In the genomic region with DNA sequence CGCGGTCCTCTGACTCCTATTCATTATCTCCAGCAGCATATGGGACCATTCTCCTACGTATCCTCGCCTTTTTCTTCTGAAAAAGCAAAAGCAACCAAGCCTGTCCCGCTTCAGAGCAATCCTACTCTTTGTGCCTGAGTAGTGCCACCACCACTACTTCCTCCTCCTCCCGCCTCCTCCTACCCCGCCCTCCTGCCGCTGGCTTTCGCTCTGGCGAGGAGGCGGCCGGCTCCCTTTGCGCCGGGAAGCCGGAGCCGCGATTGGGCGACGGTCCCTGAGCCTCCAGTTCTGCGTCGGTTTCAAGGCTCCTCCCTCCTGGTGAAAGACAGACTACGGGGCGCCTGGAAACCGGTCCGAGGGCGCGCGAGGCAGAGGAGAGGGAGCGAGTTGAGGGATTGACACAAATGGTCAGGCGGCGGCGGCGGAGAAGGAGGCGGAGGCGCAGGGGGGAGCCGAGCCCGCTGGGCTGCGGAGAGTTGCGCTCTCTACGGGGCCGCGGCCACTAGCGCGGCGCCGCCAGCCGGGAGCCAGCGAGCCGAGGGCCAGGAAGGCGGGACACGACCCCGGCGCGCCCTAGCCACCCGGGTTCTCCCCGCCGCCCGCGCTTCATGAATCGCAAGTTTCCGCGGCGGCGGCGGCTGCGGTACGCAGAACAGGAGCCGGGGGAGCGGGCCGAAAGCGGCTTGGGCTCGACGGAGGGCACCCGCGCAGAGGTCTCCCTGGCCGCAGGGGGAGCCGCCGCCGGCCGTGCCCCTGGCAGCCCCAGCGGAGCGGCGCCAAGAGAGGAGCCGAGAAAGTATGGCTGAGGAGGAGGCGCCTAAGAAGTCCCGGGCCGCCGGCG, we compare ENCODE assay signal across 8 cellular contexts. TPM values are rescaled to one million over a fixed set of nuclear protein-coding genes. Genes with fewer than 3 reads are reported as not detected.
DNase-seq lines count a peak whose midpoint lies in the region; ATAC-seq lines count a peak whose summit lies in the region.

FZD1 (plus strand) TSS at position 351 of the 841 bp plus-strand sequence; CDS start at position 799, 448 bp downstream.

- H3K4me3 ChIP-seq in CD4-positive, alpha-beta memory T cell (ENCODE audit: low read length in 2 of 2): peak within 1 kb of the TSS in 1 of 2 donors; percentile 14

- H3K4me1 ChIP-seq in CD4-positive, alpha-beta memory T cell (ENCODE audit: insufficient read depth, low read length): peaks cover 8% of the 10 kb centered on the region

- no peak within 1 kb of the TSS for H3K27ac ChIP-seq in CD4-positive, alpha-beta memory T cell (ENCODE audit: low read depth, low read length)

- DNase-seq in CD4-positive, alpha-beta memory T cell: peak in 1 of 5 donors; percentile 0
- DNase-seq in NCI-H446 treated with DMSO at 0.1 percent for 48 hours (lab: John Stamatoyannopoulos, UW) (peak; percentile 91), epidermal melanocyte (ENCODE audit: insufficient read length, low spot score) (peak; percentile 94), mesenteric fat pad (ENCODE audit: low spot score) (peak; percentile 97)
- DNase-seq in activated CD4-positive, alpha-beta T cell treated with anti-CD3 and anti-CD28 coated beads, Interleukin-2, amount 50 U/mL, for 4 hours: peak; percentile 2 to 4
- DNase-seq in stimulated activated CD8-positive, alpha-beta memory T cell treated with anti-CD3 and anti-CD28 coated beads, Interleukin-2, amount 100 ng/mL, for 48 hours (ENCODE audit: low read depth in 2 of 2): peak; percentile 43 to 46

- CTCF ChIA-PET in CD4-positive, alpha-beta memory T cell (lab: Charles Lee; ENCODE audit: partially characterized antibody): no interaction called here

- intact Hi-C loops in CD4-positive, alpha-beta memory T cell (cut with micrococcal nuclease): no loop called here

- no peaks in the 10 kb centered on the region for H3K36me3 ChIP-seq in CD4-positive, alpha-beta memory T cell (ENCODE audit: insufficient read depth, low read length)

- H3K27me3 Mint-ChIP-seq in CD4-positive, alpha-beta memory T cell: peaks cover 17 to 29% of the 10 kb centered on the region in 2 donors

- peaks cover 0 to 30% (median 3%) of the 10 kb centered on the region in 4 donors for H3K4me1 Mint-ChIP-seq in CD4-positive, alpha-beta memory T cell

- peaks cover 8% of the 10 kb centered on the region for H3K27me3 ChIP-seq in CD4-positive, alpha-beta memory T cell (ENCODE audit: insufficient read depth, low read length)

- peak; percentile 87 for ATAC-seq in GM19372 (IDR thresholded peaks at IDR 0.05; ENCODE audit: low read depth, unreplicated experiment)
- peak; percentile 93 for ATAC-seq in HG03457 (IDR thresholded peaks at IDR 0.05; ENCODE audit: unreplicated experiment)

- H3K27ac Mint-ChIP-seq in CD4-positive, alpha-beta memory T cell: peak within 1 kb of the TSS in 1 of 7 donors; percentile 46

- peaks cover 0 to 4% (median 0%) of the 10 kb centered on the region in 8 donors for H3K9me3 Mint-ChIP-seq in CD4-positive, alpha-beta memory T cell

- POLR2A ChIA-PET in CD4-positive, alpha-beta memory T cell (lab: Charles Lee; ENCODE audit: partially characterized antibody): no interaction called here

- no peaks in the 10 kb centered on the region for H3K9me3 ChIP-seq in CD4-positive, alpha-beta memory T cell (ENCODE audit: control insufficient read depth in 1 of 2, low read length in 2 of 2)

- H3K36me3 Mint-ChIP-seq in CD4-positive, alpha-beta memory T cell: no peaks in the 10 kb centered on the region

- H3K4me3 Mint-ChIP-seq in CD4-positive, alpha-beta memory T cell: peak within 1 kb of the TSS; percentile 55 to 78 (median 71)

RNA-seq across cellular contexts. Expression of gene FZD1, which starts in this region (rescaled TPM):
- under 1 TPM; 0.08 to 0.09 TPM for total RNA-seq in CD4-positive, alpha-beta memory T cell
- polyA plus RNA-seq in CD4-positive, alpha-beta memory T cell: not detected
- 5.3 TPM for total RNA-seq in mesenteric fat pad
